1 cellular context compared by ENCODE assay signal in genomic region chr22:38272373-38273134, GRCh38.
A peak's percentile ranks its signal among the peaks of the same experiment; 100 is the strongest.
TF ChIP-seq lines count a peak whose summit lies in the region.

TMEM184B (minus strand) TSS chr22:38273010; CDS start chr22:38247961, 25,049 bp downstream.

TF ChIP-seq in K562, 482 proteins besides CTCF, POLR2A, EP300 and RAD21 (continued from another document and continues in another):
- TF ChIP-seq CHD7 (IDR thresholded peaks at IDR 0.05; ENCODE audit: low read depth, low read length) (no peak), NUFIP1 (IDR thresholded peaks at IDR 0.05; ENCODE audit: partially characterized antibody) (no peak), SMARCB1 (IDR thresholded peaks at IDR 0.05; ENCODE audit: insufficient read length, low read depth) (no peak), ZNF175 (CRISPR knock-in tag; IDR thresholded peaks at IDR 0.05; ENCODE audit: low read depth) (no peak), ZNF324 (CRISPR knock-in tag; IDR thresholded peaks at IDR 0.05) (no peak), ZNF407 (IDR thresholded peaks at IDR 0.05; ENCODE audit: low read depth) (peak; percentile 84), YY1 (IDR thresholded peaks at IDR 0.05; ENCODE audit: borderline replicate concordance in 1 of 3, control insufficient read depth in 1 of 3, extremely low read depth in 1 of 3, insufficient read depth in 3 of 3, insufficient read length in 1 of 3, insufficient replicate concordance in 2 of 3, low read depth in 1 of 3, low read length in 2 of 3) (peak in 1 of 3 experiments; percentile 10), ZNF592 (IDR thresholded peaks at IDR 0.05) (no peak), KDM5B (IDR thresholded peaks at IDR 0.05; ENCODE audit: insufficient replicate concordance, low read depth, low read length) (peak; percentile 46), RAD51 (IDR thresholded peaks at IDR 0.05; ENCODE audit: borderline replicate concordance, low read depth) (no peak), NR2F6 (CRISPR knock-in tag; IDR thresholded peaks at IDR 0.05) (no peak), SIN3B (IDR thresholded peaks at IDR 0.05; ENCODE audit: low read depth) (peak; percentile 45; the same call in 1 of the 2 replicates), SFPQ (IDR thresholded peaks at IDR 0.05; ENCODE audit: low read depth, low read length) (no peak), GMEB1 (CRISPR knock-in tag; IDR thresholded peaks at IDR 0.05) (no peak), CXXC5 (CRISPR knock-in tag; IDR thresholded peaks at IDR 0.05) (peak; percentile 71), GATAD2B (IDR thresholded peaks at IDR 0.05; ENCODE audit: borderline replicate concordance) (0 out of 2 replicates have a peak, but pooled peaks have one; percentile 49), KLF6 (CRISPR knock-in tag; IDR thresholded peaks at IDR 0.05; ENCODE audit: borderline replicate concordance) (no peak), SAFB (IDR thresholded peaks at IDR 0.05; ENCODE audit: borderline replicate concordance, low read depth, low read length) (peak; percentile 78), SRSF3 (IDR thresholded peaks at IDR 0.05; ENCODE audit: insufficient read depth, low read length) (no peak), NRF1 (conservative IDR thresholded peaks at IDR 0.05 in 1 of 2, IDR thresholded peaks at IDR 0.05 in 1 of 2) (peak; percentile 83 to 86; a peak in 2 of 4 replicates), HMGN3 (IDR thresholded peaks at IDR 0.05; ENCODE audit: borderline replicate concordance, extremely low read depth, insufficient read length, low read depth, low read length) (no peak), XRCC3 (IDR thresholded peaks at IDR 0.05) (no peak), HNRNPL (IDR thresholded peaks at IDR 0.05; ENCODE audit: low read depth, low read length) (0 out of 2 replicates have a peak, but pooled peaks have one; percentile 33)
